ENCODE assay signal across 1 cellular context in genomic region chr13:112587767-112588489, GRCh38.
TF ChIP-seq lines count a peak whose summit lies in the region.

TUBGCP3 (minus strand) TSS chr13:112588153; CDS start chr13:112587980, 173 bp downstream.

TF ChIP-seq in WTC11, 78 proteins besides CTCF, POLR2A, EP300 and RAD21 (continued from another document and continues in another):
- TF ChIP-seq ZNF281 (CRISPR knock-in tag; IDR thresholded peaks at IDR 0.05): peak; percentile 93; the same call in 1 of the 2 replicates
- TF ChIP-seq FOXK1 (CRISPR knock-in tag; IDR thresholded peaks at IDR 0.05): peak; percentile 76
- no peak for TF ChIP-seq ZNF512 (CRISPR knock-in tag; IDR thresholded peaks at IDR 0.05; ENCODE audit: borderline replicate concordance)
- peak; percentile 41; the same call in 1 of the 2 replicates for TF ChIP-seq NFYB (CRISPR knock-in tag; conservative IDR thresholded peaks at IDR 0.05; ENCODE audit: low read depth)
- no peak for TF ChIP-seq NR1H2 (CRISPR knock-in tag; IDR thresholded peaks at IDR 0.05)
- no peak for TF ChIP-seq ATF2 (CRISPR knock-in tag; IDR thresholded peaks at IDR 0.05; ENCODE audit: borderline replicate concordance, low read depth)
- TF ChIP-seq TEAD1 (CRISPR knock-in tag; IDR thresholded peaks at IDR 0.05): peak; percentile 89; the same call in 1 of the 2 replicates
- no peak for TF ChIP-seq MLX (CRISPR knock-in tag; IDR thresholded peaks at IDR 0.05)
- no peak for TF ChIP-seq IRF2 (CRISPR knock-in tag; IDR thresholded peaks at IDR 0.05; ENCODE audit: borderline replicate concordance, low read depth)
- TF ChIP-seq SP1 (CRISPR knock-in tag; conservative IDR thresholded peaks at IDR 0.05): peak; percentile 59
- no peak for TF ChIP-seq ZNF671 (CRISPR knock-in tag; IDR thresholded peaks at IDR 0.05)
- TF ChIP-seq ZSCAN18 (CRISPR knock-in tag; IDR thresholded peaks at IDR 0.05): no peak
- TF ChIP-seq GRHL2 (CRISPR knock-in tag; IDR thresholded peaks at IDR 0.05; ENCODE audit: insufficient replicate concordance, severe bottlenecking): no peak
- TF ChIP-seq ARID4B (CRISPR knock-in tag; IDR thresholded peaks at IDR 0.05; ENCODE audit: borderline replicate concordance): peak; percentile 90
- TF ChIP-seq ZNF138 (CRISPR knock-in tag; conservative IDR thresholded peaks at IDR 0.05): peak; percentile 21; the same call in 1 of the 2 replicates
- peak; percentile 87; the same call in 1 of the 2 replicates for TF ChIP-seq NFE2L1 (CRISPR knock-in tag; IDR thresholded peaks at IDR 0.05)
- peak; percentile 89 for TF ChIP-seq CREB1 (CRISPR knock-in tag; IDR thresholded peaks at IDR 0.05)
- no peak for TF ChIP-seq ERG (CRISPR knock-in tag; IDR thresholded peaks at IDR 0.05)
- TF ChIP-seq ZNF416 (CRISPR knock-in tag; IDR thresholded peaks at IDR 0.05): 0 out of 2 replicates have a peak, but pooled peaks have one; percentile 6
- peak; percentile 90 for TF ChIP-seq TP53 (CRISPR knock-in tag; IDR thresholded peaks at IDR 0.05)
- TF ChIP-seq ELF4 (CRISPR knock-in tag; IDR thresholded peaks at IDR 0.05; ENCODE audit: low read depth): peak; percentile 94
- TF ChIP-seq GABPB1 (CRISPR knock-in tag; IDR thresholded peaks at IDR 0.05): peak; percentile 87
- peak; percentile 99 for TF ChIP-seq E2F5 (CRISPR knock-in tag; IDR thresholded peaks at IDR 0.05)
- TF ChIP-seq ESRRA (CRISPR knock-in tag; IDR thresholded peaks at IDR 0.05; ENCODE audit: borderline replicate concordance): peak; percentile 90; the same call in 1 of the 2 replicates
- TF ChIP-seq AFF4 (CRISPR knock-in tag; IDR thresholded peaks at IDR 0.05; ENCODE audit: borderline replicate concordance): 0 out of 2 replicates have a peak, but pooled peaks have one; percentile 26
- no peak for TF ChIP-seq OVOL2 (CRISPR knock-in tag; IDR thresholded peaks at IDR 0.05; ENCODE audit: borderline replicate concordance)
- no peak for TF ChIP-seq GTF2I (CRISPR knock-in tag; conservative IDR thresholded peaks at IDR 0.05)
- TF ChIP-seq CREM (CRISPR knock-in tag; IDR thresholded peaks at IDR 0.05): no peak; the same call in 1 of the 2 replicates
- peak; percentile 86 for TF ChIP-seq KAT7 (CRISPR knock-in tag; IDR thresholded peaks at IDR 0.05; ENCODE audit: borderline replicate concordance)
- no peak for TF ChIP-seq IRF1 (CRISPR knock-in tag; IDR thresholded peaks at IDR 0.05)
- peak; percentile 64; the same call in 1 of the 2 replicates for TF ChIP-seq TCF7 (CRISPR knock-in tag; IDR thresholded peaks at IDR 0.05; ENCODE audit: low read depth)
- no peak for TF ChIP-seq EMX1 (CRISPR knock-in tag; IDR thresholded peaks at IDR 0.05)
- peak; percentile 90 for TF ChIP-seq MYBL2 (CRISPR knock-in tag; IDR thresholded peaks at IDR 0.05)
- TF ChIP-seq ZNF317 (CRISPR knock-in tag; IDR thresholded peaks at IDR 0.05; ENCODE audit: borderline replicate concordance, low read depth): 0 out of 2 replicates have a peak, but pooled peaks have one; percentile 57
